Comparison of ENCODE assay signal across 31 cellular contexts in the genomic region with DNA sequence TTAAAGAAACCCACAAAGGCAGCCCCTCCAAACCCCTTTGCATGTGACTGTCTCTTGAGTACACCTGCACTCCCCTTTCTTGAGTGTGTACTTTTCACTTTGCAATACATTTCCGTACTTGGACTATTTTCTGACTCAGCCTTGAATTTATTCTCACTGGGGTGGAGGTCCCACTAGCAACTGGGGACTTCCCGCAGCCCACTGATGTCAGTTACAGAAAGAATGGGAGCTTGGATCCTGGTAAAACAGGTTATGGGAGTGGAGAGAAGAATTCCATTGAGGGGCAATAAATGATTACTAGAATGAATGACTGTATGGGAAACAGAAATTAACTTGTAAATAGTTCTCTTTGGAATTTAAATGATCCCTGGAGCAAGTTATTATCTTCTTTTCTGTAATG. TPM values are rescaled to one million over a fixed set of nuclear protein-coding genes. Genes with fewer than 3 reads are reported as not detected.
DNase-seq lines count a peak whose midpoint lies in the region; ATAC-seq and TF ChIP-seq lines count a peak whose summit lies in the region.
"Had no signal": no experiment of that assay in that cellular context is flagged by ENCODE, and none has a peak within 500 bp of the region (broad histone marks: within the 10 kb centered on the region; RNA-seq: fewer than 3 reads in every experiment).

No MANE protein-coding gene starts in this region.

- CTCF ChIA-PET in MCF 10A (lab: Yijun Ruan, JAX) (interaction anchor here (0.7 kb wide), 1 partner anchor 360 kb away, joined by 4 read pairs; no protein-coding TSS in a partner anchor), mammary epithelial cell (lab: Charles Lee; ENCODE audit: low non-redundant PET) (no interaction called here)

- DNase-seq in MCF 10A (ENCODE audit: unreplicated experiment) (no peak), mammary epithelial cell (no peak), body of pancreas (peak in 3 of 4 donors; percentile 28 to 42 (median 38)), left kidney (ENCODE audit: low read depth, low spot score) (peak; percentile 70), type B pancreatic cell (ENCODE audit: extremely low spot score, unreplicated experiment) (no peak), right lobe of liver (no peak), left ventricle myocardium inferior (no peak)
- DNase-seq: activated CD4-positive, CD25-positive, alpha-beta regulatory T cell treated with anti-CD3 and anti-CD28 coated beads, Interleukin-2, amount 50 U/mL, for 72 hours; activated CD8-positive, alpha-beta T cell treated with anti-CD3 and anti-CD28 coated beads, Interleukin-2, amount 10 ng/mL, durations not matched to agents 7 days and 5 days; anterior cingulate cortex; CD8-positive, alpha-beta T cell; effector memory CD4-positive, alpha-beta T cell; hypothalamus; NCI-H1694 treated with DMSO at 0.1 percent for 48 hours; NCI-H524 treated with DMSO at 0.1 percent for 48 hours; SIG-M5; stimulated activated CD4-positive, alpha-beta T cell treated with anti-CD3 and anti-CD28 coated beads, Interleukin-15, amount 100 ng/mL, for 24 hours; stimulated activated naive CD4-positive, alpha-beta T cell treated with Interleukin-2 at 50 U/mL for 16 hours; T-cell had no signal

- peaks cover 21% of the 10 kb centered on the region for H3K4me1 ChIP-seq in mammary epithelial cell (ENCODE audit: insufficient read depth, low read length)
- H3K4me1 ChIP-seq in body of pancreas = peaks cover 12% of the 10 kb centered on the region
- peaks cover 0 to 15% (median 0%) of the 10 kb centered on the region in 4 donors for H3K4me1 ChIP-seq in right lobe of liver
- peaks cover 8% of the 10 kb centered on the region for H3K4me1 ChIP-seq in left ventricle myocardium inferior

- H3K4me3 ChIP-seq in mammary epithelial cell (replicated peaks in 1 of 3; ENCODE audit: insufficient read depth in 1 of 3, low read depth in 2 of 3, low read length in 3 of 3) (no peak overlapping the region), body of pancreas (no peak overlapping the region), right lobe of liver (no peak overlapping the region), left ventricle myocardium inferior (no peak overlapping the region)
- H3K4me3 ChIP-seq: coronary artery had no signal

- intact Hi-C loops in MCF 10A (cut with micrococcal nuclease) = no loop called here
- intact Hi-C loops in mammary epithelial cell (cut with micrococcal nuclease) = no loop called here
- intact Hi-C loops in body of pancreas (cut with DNase I) = no loop called here
- intact Hi-C loops in right lobe of liver (cut with DNase I) = no loop called here
- intact Hi-C loops in left ventricle myocardium inferior (cut with micrococcal nuclease) = no loop called here

- 59% methylated on average over 2 of the region's 2 CpGs for WGBS in mammary epithelial cell (ENCODE audit: low coverage, missing lambda C conversion rate)
- 29 to 47% methylated on average over 2 of the region's 2 CpGs for WGBS in body of pancreas, 2 donors
- 92% methylated on average over 2 of the region's 2 CpGs for WGBS in right lobe of liver (ENCODE audit: insufficient coverage, low coverage, low lambda C conversion rate, missing lambda C conversion rate)

- H3K9me3 Mint-ChIP-seq in MCF 10A (ENCODE audit: unreplicated experiment) = no peaks in the 10 kb centered on the region
- no peaks in the 10 kb centered on the region for H3K9me3 Mint-ChIP-seq in type B pancreatic cell
- H3K9me3 Mint-ChIP-seq: activated T-helper 2 cell treated with anti-CD3 and anti-CD28 coated beads, Interferon-gamma antibody, Interleukin-2, Interleukin-4, amounts not matched to agents 10 μg/mL and 5 μg/mL and 100 μg/mL, durations not matched to agents 14 hours and 24 hours and 36 hours; CD8-positive, alpha-beta T cell; neural crest cell; T-cell had no signal

- peaks cover 15% of the 10 kb centered on the region for H3K4me1 Mint-ChIP-seq in MCF 10A (ENCODE audit: insufficient read depth, unreplicated experiment)
- H3K4me1 Mint-ChIP-seq in type B pancreatic cell (ENCODE audit: unreplicated experiment) = peaks cover 21% of the 10 kb centered on the region

- H3K9me3 ChIP-seq in mammary epithelial cell (replicated peaks; ENCODE audit: insufficient read depth, low read length) (no peaks in the 10 kb centered on the region), body of pancreas (no peaks in the 10 kb centered on the region), right lobe of liver (no peaks in the 10 kb centered on the region), left ventricle myocardium inferior (replicated peaks) (no peaks in the 10 kb centered on the region)

- no peak overlapping the region for H3K4me3 Mint-ChIP-seq in MCF 10A (ENCODE audit: unreplicated experiment)
- H3K4me3 Mint-ChIP-seq in type B pancreatic cell = no peak overlapping the region
- H3K4me3 Mint-ChIP-seq: activated CD8-positive, alpha-beta T cell treated with anti-CD3 and anti-CD28 coated beads, Interleukin-2, amount 10 ng/mL, durations not matched to agents 7 days and 5 days; activated naive CD8-positive, alpha-beta T cell; CD8-positive, alpha-beta T cell; neural crest cell; T-cell had no signal

- H3K4me2 ChIP-seq in mammary epithelial cell (ENCODE audit: insufficient read depth, low read depth, low read length) = no peak overlapping the region

- peak; percentile 79 for ATAC-seq in body of pancreas
- ATAC-seq in right lobe of liver = no peak
- ATAC-seq in GM18520 (IDR thresholded peaks at IDR 0.05; ENCODE audit: unreplicated experiment) = no peak
- ATAC-seq: activated CD8-positive, alpha-beta T cell treated with anti-CD3 and anti-CD28 coated beads, Interleukin-2, amount 10 ng/mL, durations not matched to agents 7 days and 5 days; CD8-positive, alpha-beta T cell; esophagus mucosa; T-cell had no signal

- H3K27me3 Mint-ChIP-seq in MCF 10A (ENCODE audit: insufficient read depth, unreplicated experiment) (no peaks in the 10 kb centered on the region), type B pancreatic cell (no peaks in the 10 kb centered on the region)

- no TSS peak for BruUV-seq in MCF 10A (replicated peaks; lab: Mats Ljungman, UMichigan)
- no TSS peak for BruUV-seq in mammary epithelial cell (replicated peaks; lab: Mats Ljungman, UMichigan)

- H3K36me3 ChIP-seq in mammary epithelial cell (ENCODE audit: insufficient read depth, low read length) (no peaks in the 10 kb centered on the region), body of pancreas (replicated peaks in 1 of 2; ENCODE audit: insufficient read depth in 1 of 2, low read depth in 2 of 2) (no peaks in the 10 kb centered on the region), right lobe of liver (no peaks in the 10 kb centered on the region), left ventricle myocardium inferior (no peaks in the 10 kb centered on the region)

- dilution Hi-C loops in mammary epithelial cell (cut with HindIII; ENCODE audit: low sequenced_read_pairs) = loop anchor here (25.0 kb wide), 2 partner anchors 109 to 191 kb away; a partner anchor contains a TSS

- no peak overlapping the region for H3K9ac ChIP-seq in mammary epithelial cell (ENCODE audit: insufficient read depth, low read length)

- H3K27ac ChIP-seq in mammary epithelial cell (ENCODE audit: insufficient read depth, low read depth, low read length) (no peak overlapping the region), body of pancreas (peak overlapping the region; percentile 18 to 74 (median 38)), right lobe of liver (no peak overlapping the region), left ventricle myocardium inferior (replicated peaks) (no peak overlapping the region)
- H3K27ac ChIP-seq: 22Rv1, coronary artery, HL-60 had no signal

- H3K27ac Mint-ChIP-seq in MCF 10A (ENCODE audit: low read depth, unreplicated experiment) = peak overlapping the region; percentile 23
- H3K27ac Mint-ChIP-seq in type B pancreatic cell = peak overlapping the region; percentile 43
- H3K27ac Mint-ChIP-seq: activated CD8-positive, alpha-beta T cell treated with anti-CD3 and anti-CD28 coated beads, Interleukin-2, amount 10 ng/mL, durations not matched to agents 7 days and 5 days; activated naive CD8-positive, alpha-beta T cell; activated T-helper 2 cell treated with anti-CD3 and anti-CD28 coated beads, Interferon-gamma antibody, Interleukin-2, Interleukin-4, amounts not matched to agents 10 μg/mL and 5 μg/mL and 100 μg/mL, durations not matched to agents 14 hours and 24 hours and 36 hours; CD8-positive, alpha-beta T cell; T-cell had no signal

- no peak for TF ChIP-seq CTCF in MCF 10A (IDR thresholded peaks at IDR 0.05; ENCODE audit: unreplicated experiment)
- TF ChIP-seq CTCF in mammary epithelial cell (conservative IDR thresholded peaks at IDR 0.05 in 1 of 2, IDR thresholded peaks at IDR 0.05 in 1 of 2; ENCODE audit: extremely low read depth in 1 of 2, insufficient read depth in 1 of 2, low read depth in 1 of 2, low read length in 2 of 2) = no peak
- TF ChIP-seq CTCF in body of pancreas (IDR thresholded peaks at IDR 0.05) = no peak
- TF ChIP-seq CTCF in type B pancreatic cell (conservative IDR thresholded peaks at IDR 0.05) = no peak
- TF ChIP-seq CTCF in right lobe of liver (IDR thresholded peaks at IDR 0.05) = no peak
- no peak for TF ChIP-seq CTCF in left ventricle myocardium inferior (IDR thresholded peaks at IDR 0.05; ENCODE audit: borderline replicate concordance)

- POLR2A ChIA-PET in MCF 10A (lab: Yijun Ruan, JAX) = interaction anchor here (2.1 kb wide), 1 partner anchor 120 kb away, joined by 7 read pairs; no protein-coding TSS in a partner anchor

- no peaks in the 10 kb centered on the region for H3K79me2 ChIP-seq in mammary epithelial cell (ENCODE audit: insufficient read depth, low read length)

- H3K27me3 ChIP-seq in mammary epithelial cell (ENCODE audit: insufficient read depth, low read length) = no peaks in the 10 kb centered on the region
- H3K27me3 ChIP-seq in body of pancreas = no peaks in the 10 kb centered on the region
- H3K27me3 ChIP-seq in right lobe of liver = no peaks in the 10 kb centered on the region
- no peaks in the 10 kb centered on the region for H3K27me3 ChIP-seq in left ventricle myocardium inferior (ENCODE audit: low read depth)

- H3K36me3 Mint-ChIP-seq in MCF 10A (ENCODE audit: insufficient read depth, unreplicated experiment) (no peaks in the 10 kb centered on the region), type B pancreatic cell (no peaks in the 10 kb centered on the region)
- H3K36me3 Mint-ChIP-seq: activated naive CD8-positive, alpha-beta T cell; CD8-positive, alpha-beta T cell; T-cell had no signal

- TF ChIP-seq POLR2A in body of pancreas (IDR thresholded peaks at IDR 0.05) (no peak), right lobe of liver (IDR thresholded peaks at IDR 0.05) (no peak)

- H2AFZ ChIP-seq in mammary epithelial cell (ENCODE audit: low read depth, low read length) = no peak overlapping the region

- in situ Hi-C loops in mammary epithelial cell (cut with MboI; ENCODE audit: low sequenced_read_pairs in 2 of 2) = loop anchor here in 1 of 2 donors (25.0 kb wide), 1 partner anchor 191 kb away; a partner anchor contains a TSS

- no peaks in the 10 kb centered on the region for H4K20me1 ChIP-seq in mammary epithelial cell (ENCODE audit: insufficient read depth, low read length)

RNA-seq across cellular contexts. Expression of a gene that starts 58.2 kb away (rescaled TPM):
- total RNA-seq in MCF 10A (2022) = not detected in 2 replicates
- not detected for total RNA-seq in mammary epithelial cell
- not detected for polyA plus RNA-seq in mammary epithelial cell
- polyA minus RNA-seq in mammary epithelial cell = not detected
- not detected for total RNA-seq in body of pancreas
- total RNA-seq in type B pancreatic cell (ENCODE audit: low replicate concordance) = not detected in 2 replicates
- total RNA-seq in right lobe of liver = not detected
- total RNA-seq in left ventricle myocardium inferior = not detected
- total RNA-seq: activated CD8-positive, alpha-beta T cell treated with anti-CD3 and anti-CD28 coated beads, Interleukin-2, amount 10 ng/mL, durations not matched to agents 7 days and 5 days; activated T-helper 2 cell treated with anti-CD3 and anti-CD28 coated beads, Interferon-gamma antibody, Interleukin-2, Interleukin-4, amounts not matched to agents 10 μg/mL and 5 μg/mL and 100 μg/mL, durations not matched to agents 14 hours and 24 hours and 36 hours; cardiac septum; CD8-positive, alpha-beta T cell; esophagus mucosa; frontal cortex; liver; sciatic nerve; T-cell had no signal
- polyA plus RNA-seq: liver had no signal

Comparison
In these comparisons a context has a peak if more than half of its experiments do, and no peak if none do; other contexts are left out.
1. DNase-seq: peak in body of pancreas (3 of 4) and left kidney (single experiment); none in MCF 10A (single experiment), mammary epithelial cell (single experiment), type B pancreatic cell (single experiment), right lobe of liver (0 of 3) and left ventricle myocardium inferior (single experiment).
2. H3K27ac ChIP-seq: peak in body of pancreas (4 of 4); none in mammary epithelial cell (single experiment), right lobe of liver (0 of 3) and left ventricle myocardium inferior (single experiment).